8 cellular contexts compared by ENCODE assay signal in genomic region chr20:6116763-6117162, GRCh38. TPM values are rescaled to one million over a fixed set of nuclear protein-coding genes. Genes with fewer than 3 reads are reported as not detected.
"Had no signal": no experiment of that assay in that cellular context is flagged by ENCODE, and none has a peak within 500 bp of the region (broad histone marks: within the 10 kb centered on the region; RNA-seq: fewer than 3 reads in every experiment).

No MANE protein-coding gene starts in this region.

- FAIRE-seq: H1, H54, HTR-8/SVneo, K562 had no signal

- ATAC-seq: GM23338, K562 had no signal

- H3K4me3 ChIP-seq: GM23338, K562 had no signal

- DNase-seq: H9, HCEC 1CT, IMR-90 had no signal

RNA-seq across cellular contexts. Expression of gene FERMT1, which starts 6.1 kb away (rescaled TPM):
- polyA plus RNA-seq: K562 had no signal
